25 cellular contexts compared by ENCODE assay signal in the genomic region with DNA sequence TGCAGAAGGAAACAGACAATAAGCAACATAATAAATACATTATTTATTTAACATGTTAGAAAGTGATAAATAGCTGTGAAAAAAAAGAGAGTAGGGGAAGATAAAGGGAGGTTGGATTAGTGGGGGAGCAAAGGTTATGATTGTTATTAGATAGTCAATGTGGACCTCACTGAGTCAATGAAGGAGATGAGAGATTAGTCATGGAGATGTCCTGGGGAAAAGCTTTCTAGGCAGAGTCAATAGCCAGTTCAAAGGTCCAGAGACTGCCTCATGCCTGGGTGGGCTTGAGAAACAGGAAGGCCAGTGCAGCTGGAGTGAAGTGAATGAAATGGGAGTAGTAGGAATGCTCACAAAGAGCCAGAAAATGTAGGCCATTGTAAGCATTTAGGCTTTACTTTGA.
DNase-seq lines count a peak whose midpoint lies in the region; ATAC-seq, FAIRE-seq and TF ChIP-seq lines count a peak whose summit lies in the region.
"Had no signal": no experiment of that assay in that cellular context is flagged by ENCODE, and none has a peak within 500 bp of the region (broad histone marks: within the 10 kb centered on the region; RNA-seq: fewer than 3 reads in every experiment).

No MANE protein-coding gene starts in this region.

- FAIRE-seq in HepG2 (lab: Jason Lieb, UNC): peak; percentile 72

- H3K4me2 ChIP-seq in HepG2 (ENCODE audit: low read depth, low read length): peak overlapping the region; percentile 44; the same call in 1 of the 2 replicates
- H3K4me2 ChIP-seq: PC-9 had no signal

- H3K27me3 Mint-ChIP-seq in Caco-2 (ENCODE audit: insufficient read depth, unreplicated experiment) (no peaks in the 10 kb centered on the region), activated B cell treated with CpG ODN at 0.5 μM for 24 hours (no peaks in the 10 kb centered on the region)
- H3K27me3 Mint-ChIP-seq: brain; natural killer cell treated with Interleukin-12 subunit alpha and Interleukin-12 subunit beta and Interleukin-15 and Interleukin-18, amount 100 ng/mL, for 72 hours had no signal

- H3K9me3 Mint-ChIP-seq in Caco-2 (ENCODE audit: unreplicated experiment): no peaks in the 10 kb centered on the region
- no peaks in the 10 kb centered on the region for H3K9me3 Mint-ChIP-seq in activated B cell treated with CpG ODN at 0.5 μM for 24 hours
- H3K9me3 Mint-ChIP-seq: brain; natural killer cell treated with Interleukin-12 subunit alpha and Interleukin-12 subunit beta and Interleukin-15 and Interleukin-18, amount 100 ng/mL, for 72 hours; T-helper 2 cell treated with Interferon-gamma antibody and Interleukin-4, amounts not matched to agents 5 μg/mL and 100 μg/mL, for 36 hours had no signal

- TF ChIP-seq EP300 in HepG2 (IDR thresholded peaks at IDR 0.05; ENCODE audit: low read depth in 2 of 2, low read length in 2 of 2): peak; percentile 70 to 93
- TF ChIP-seq EP300 in HepG2 (CRISPR knock-in tag; IDR thresholded peaks at IDR 0.05; ENCODE audit: borderline replicate concordance): peak; percentile 81

- DNase-seq in Caco-2: peak; percentile 46 to 63
- DNase-seq in HuH-7.5 (ENCODE audit: low spot score): peak; percentile 26
- no peak for DNase-seq in activated B cell treated with CpG ODN at 0.5 μM for 24 hours
- peak; percentile 95 for DNase-seq in HepG2 (ENCODE audit: low spot score)
- DNase-seq in stimulated activated CD4-positive, alpha-beta T cell treated with anti-CD3 and anti-CD28 coated beads, Interleukin-2, amount 100 ng/mL, for 24 hours: no peak
- DNase-seq in NCI-H1436 treated with DMSO at 0.1 percent for 48 hours (lab: John Stamatoyannopoulos, UW): no peak
- DNase-seq in posterior vena cava (ENCODE audit: low spot score): no peak
- DNase-seq: activated CD4-positive, CD25-positive, alpha-beta regulatory T cell; activated CD8-positive, alpha-beta memory T cell treated with anti-CD3 and anti-CD28 coated beads for 24 hours; cortex of kidney; DMS 273 treated with DMSO at 0.1 percent for 48 hours; foreskin melanocyte; Karpas-422; kidney glomerular epithelial cell; NCI-H2171; stimulated activated CD4-positive, alpha-beta T cell treated with anti-CD3 and anti-CD28 coated beads, Interleukin-4, amount 100 ng/mL, for 4 hours had no signal

- H3K4me1 Mint-ChIP-seq in Caco-2 (ENCODE audit: low read depth, unreplicated experiment) (peaks cover 11% of the 10 kb centered on the region), activated B cell treated with CpG ODN at 0.5 μM for 24 hours (peaks cover 32% of the 10 kb centered on the region)

- CTCF ChIA-PET in Caco-2 (lab: Charles Lee) (interaction anchor here (0.5 kb wide), 1 partner anchor 187 kb away, joined by 4 read pairs; a partner anchor contains a TSS), activated B cell treated with CpG ODN at 0.5 μM for 24 hours (lab: Charles Lee) (no interaction called here), HepG2 (lab: Yijun Ruan, JAX; ENCODE audit: low intra/inter-chr PET ratio, low total read pairs) (no interaction called here)

- POLR2A ChIA-PET in Caco-2 (lab: Charles Lee) (no interaction called here), activated B cell treated with CpG ODN at 0.5 μM for 24 hours (lab: Charles Lee) (interaction anchor here (1.0 kb wide), 1 partner anchor 13 kb away, joined by 4 read pairs; no protein-coding TSS in a partner anchor), HepG2 (lab: Yijun Ruan, JAX) (interaction anchor here (1.0 to 1.1 kb wide), 2 partner anchors 186 to 211 kb away, joined by 3 to 11 read pairs; a partner anchor contains a TSS)

- H3K27me3 ChIP-seq in Caco-2 (replicated peaks; ENCODE audit: control insufficient read depth, insufficient read depth, low read length) (no peaks in the 10 kb centered on the region), HepG2 (ENCODE audit: control insufficient read depth in 1 of 2, insufficient read depth in 2 of 2, low read length in 2 of 2) (no peaks in the 10 kb centered on the region)

- TF ChIP-seq CTCF in Caco-2 (IDR thresholded peaks at IDR 0.05; ENCODE audit: insufficient read depth in 1 of 2, low read depth in 1 of 2, low read length in 1 of 2, severe bottlenecking in 1 of 2, unreplicated experiment in 1 of 2): no peak
- TF ChIP-seq CTCF in activated B cell treated with CpG ODN at 0.5 μM for 24 hours (IDR thresholded peaks at IDR 0.05): no peak
- TF ChIP-seq CTCF in HepG2 (CRISPR knock-in tag; IDR thresholded peaks at IDR 0.05): no peak

- no peak overlapping the region for H3K9ac ChIP-seq in HepG2 (ENCODE audit: insufficient read depth, low read depth, low read length)

- H2AFZ ChIP-seq in HepG2 (ENCODE audit: low read length): no peak overlapping the region
- H2AFZ ChIP-seq: PC-9 had no signal

- TF ChIP-seq POLR2A in HepG2 (IDR thresholded peaks at IDR 0.05; ENCODE audit: insufficient read depth in 1 of 2, low read depth in 2 of 2, low read length in 2 of 2): no peak

- peak overlapping the region; percentile 23 for H3K27ac ChIP-seq in HepG2 (ENCODE audit: extremely low read length, insufficient read depth, low read length)
- H3K27ac ChIP-seq: C4-2B, PC-9, prostate gland, skin epidermis had no signal

- BruUV-seq in Caco-2 (replicated peaks; lab: Mats Ljungman, UMichigan) (no TSS peak), HepG2 (replicated peaks; lab: Mats Ljungman, UMichigan) (no TSS peak)

- no peaks in the 10 kb centered on the region for H3K79me2 ChIP-seq in HepG2 (ENCODE audit: insufficient read depth, low read length)

- no peak overlapping the region for H3K4me3 Mint-ChIP-seq in Caco-2 (ENCODE audit: unreplicated experiment)
- H3K4me3 Mint-ChIP-seq in activated B cell treated with CpG ODN at 0.5 μM for 24 hours: no peak overlapping the region
- H3K4me3 Mint-ChIP-seq: brain; natural killer cell treated with Interleukin-12 subunit alpha and Interleukin-12 subunit beta and Interleukin-15 and Interleukin-18, amount 100 ng/mL, for 72 hours; T-helper 2 cell treated with Interferon-gamma antibody and Interleukin-4, amounts not matched to agents 5 μg/mL and 100 μg/mL, for 36 hours had no signal

- H3K9me3 ChIP-seq in Caco-2 (no peaks in the 10 kb centered on the region), HepG2 (ENCODE audit: low read length) (no peaks in the 10 kb centered on the region)
- H3K9me3 ChIP-seq: HAP-1, prostate gland had no signal

- TF ChIP-seq RAD21 in HepG2 (CRISPR knock-in tag; IDR thresholded peaks at IDR 0.05): no peak

- H3K4me1 ChIP-seq in Caco-2 (peaks cover 10% of the 10 kb centered on the region; the same call in 1 of the 2 replicates), HepG2 (ENCODE audit: insufficient read depth, low read length) (peaks cover 23% of the 10 kb centered on the region)
- H3K4me1 ChIP-seq: HAP-1, prostate gland had no signal

- H3K4me3 ChIP-seq in Caco-2 (ENCODE audit: low read depth, low read length) (no peak overlapping the region), HepG2 (replicated peaks in 1 of 3; ENCODE audit: insufficient read depth in 1 of 3, low read depth in 2 of 3, low read length in 3 of 3) (no peak overlapping the region)
- H3K4me3 ChIP-seq: HAP-1, PC-9, prostate gland, skin epidermis had no signal

- ATAC-seq in activated B cell treated with CpG ODN at 0.5 μM for 24 hours (ENCODE audit: low read depth) (no peak), HepG2 (peak; percentile 100), HG02870 (IDR thresholded peaks at IDR 0.05; ENCODE audit: unreplicated experiment) (no peak)
- ATAC-seq: natural killer cell treated with Interleukin-12 subunit alpha and Interleukin-12 subunit beta and Interleukin-15 and Interleukin-18, amount 100 ng/mL, for 72 hours had no signal

- no peaks in the 10 kb centered on the region for H3K36me3 Mint-ChIP-seq in Caco-2 (ENCODE audit: insufficient read depth, unreplicated experiment)
- peaks cover 20% of the 10 kb centered on the region for H3K36me3 Mint-ChIP-seq in activated B cell treated with CpG ODN at 0.5 μM for 24 hours (ENCODE audit: low read depth)

- in situ Hi-C loops in HepG2 (cut with HindIII; ENCODE audit: extremely low pct_ligation_motif_present, low pct_unique_long_range_greater_than_20kb): no loop called here

- H3K36me3 ChIP-seq in Caco-2 (ENCODE audit: control insufficient read depth, insufficient read depth, low read length): no peaks in the 10 kb centered on the region
- no peaks in the 10 kb centered on the region for H3K36me3 ChIP-seq in HepG2 (replicated peaks in 1 of 2; ENCODE audit: control insufficient read depth in 1 of 2, insufficient read depth in 2 of 2, low read length in 2 of 2)
- H3K36me3 ChIP-seq: HAP-1, prostate gland had no signal

- H3K27ac Mint-ChIP-seq in Caco-2 (ENCODE audit: unreplicated experiment) (no peak overlapping the region), activated B cell treated with CpG ODN at 0.5 μM for 24 hours (peak overlapping the region; percentile 13)
- H3K27ac Mint-ChIP-seq: T-helper 2 cell treated with Interferon-gamma antibody and Interleukin-4, amounts not matched to agents 5 μg/mL and 100 μg/mL, for 36 hours had no signal

- intact Hi-C loops in Caco-2 (cut with micrococcal nuclease; ENCODE audit: unreplicated experiment): loop anchor here (5.0 kb wide), 1 partner anchor 35 kb away; no protein-coding TSS in a partner anchor
- intact Hi-C loops in activated B cell treated with CpG ODN at 0.5 μM for 24 hours (cut with micrococcal nuclease): no loop called here
- intact Hi-C loops in HepG2 (cut with micrococcal nuclease; ENCODE audit: unreplicated experiment): loop anchor here (1.0 kb wide), 1 partner anchor 43 kb away; no protein-coding TSS in a partner anchor
- intact Hi-C loops in posterior vena cava (cut with DNase I): no loop called here

- peaks cover 5% of the 10 kb centered on the region; the same call in 1 of the 2 replicates for H4K20me1 ChIP-seq in HepG2 (ENCODE audit: insufficient read depth, low read length)

TF ChIP-seq in HepG2, 621 proteins besides CTCF, POLR2A, EP300 and RAD21 (continues in another document):
- TF ChIP-seq GFI1 (CRISPR knock-in tag; IDR thresholded peaks at IDR 0.05; ENCODE audit: borderline replicate concordance) (peak; percentile 85; the same call in 1 of the 2 replicates), ASH2L (IDR thresholded peaks at IDR 0.05; ENCODE audit: insufficient read length, low read depth, low read length) (peak; percentile 66), NR2C2 (CRISPR knock-in tag; IDR thresholded peaks at IDR 0.05; ENCODE audit: borderline replicate concordance) (peak; percentile 68; the same call in 1 of the 2 replicates), TBX2 (CRISPR knock-in tag; IDR thresholded peaks at IDR 0.05; ENCODE audit: borderline replicate concordance) (peak; percentile 95), SIX1 (CRISPR knock-in tag; IDR thresholded peaks at IDR 0.05; ENCODE audit: borderline replicate concordance) (peak; percentile 62; the same call in 1 of the 2 replicates)

Comparison
In these comparisons a context has a peak if more than half of its experiments do, and no peak if none do; other contexts are left out.
1. DNase-seq: peak in Caco-2 (2 of 2), HuH-7.5 (single experiment) and HepG2 (single experiment); none in activated B cell treated with CpG ODN at 0.5 μM for 24 hours (single experiment), stimulated activated CD4-positive, alpha-beta T cell treated with anti-CD3 and anti-CD28 coated beads, Interleukin-2, amount 100 ng/mL, for 24 hours (0 of 2), NCI-H1436 treated with DMSO at 0.1 percent for 48 hours (single experiment) and posterior vena cava (single experiment).
2. intact Hi-C loops: an anchor here in Caco-2 (5.0 kb wide) and HepG2 (1.0 kb wide); none called in activated B cell treated with CpG ODN at 0.5 μM for 24 hours and posterior vena cava.